ENCODE assay signal across 1 cellular context in the genomic region with DNA sequence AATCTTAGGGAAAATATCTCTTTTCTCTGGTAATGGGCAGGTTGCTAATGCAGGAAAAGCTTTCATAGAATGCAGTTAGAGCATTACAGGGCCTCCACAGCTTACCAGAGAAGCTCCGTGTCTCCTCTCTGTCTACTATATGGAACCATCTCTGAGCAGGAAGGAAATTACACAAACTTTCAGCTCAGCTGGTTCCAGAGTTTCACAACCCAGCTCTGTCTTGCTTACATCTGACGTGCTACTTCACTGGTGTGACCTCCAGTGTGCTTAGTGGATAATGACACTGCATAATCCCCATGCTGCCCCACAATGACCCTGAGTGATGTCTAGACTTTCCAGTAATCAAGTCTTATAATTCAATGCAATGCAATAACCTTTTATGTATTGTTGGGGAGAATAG.
A peak's percentile ranks its signal among the peaks of the same experiment; 100 is the strongest.
TF ChIP-seq lines count a peak whose summit lies in the region.

No MANE protein-coding gene starts in this region.

TF ChIP-seq in GM12878, 131 proteins besides CTCF, POLR2A, EP300 and RAD21 (continued from another document):
- TF ChIP-seq, protein P1, sequence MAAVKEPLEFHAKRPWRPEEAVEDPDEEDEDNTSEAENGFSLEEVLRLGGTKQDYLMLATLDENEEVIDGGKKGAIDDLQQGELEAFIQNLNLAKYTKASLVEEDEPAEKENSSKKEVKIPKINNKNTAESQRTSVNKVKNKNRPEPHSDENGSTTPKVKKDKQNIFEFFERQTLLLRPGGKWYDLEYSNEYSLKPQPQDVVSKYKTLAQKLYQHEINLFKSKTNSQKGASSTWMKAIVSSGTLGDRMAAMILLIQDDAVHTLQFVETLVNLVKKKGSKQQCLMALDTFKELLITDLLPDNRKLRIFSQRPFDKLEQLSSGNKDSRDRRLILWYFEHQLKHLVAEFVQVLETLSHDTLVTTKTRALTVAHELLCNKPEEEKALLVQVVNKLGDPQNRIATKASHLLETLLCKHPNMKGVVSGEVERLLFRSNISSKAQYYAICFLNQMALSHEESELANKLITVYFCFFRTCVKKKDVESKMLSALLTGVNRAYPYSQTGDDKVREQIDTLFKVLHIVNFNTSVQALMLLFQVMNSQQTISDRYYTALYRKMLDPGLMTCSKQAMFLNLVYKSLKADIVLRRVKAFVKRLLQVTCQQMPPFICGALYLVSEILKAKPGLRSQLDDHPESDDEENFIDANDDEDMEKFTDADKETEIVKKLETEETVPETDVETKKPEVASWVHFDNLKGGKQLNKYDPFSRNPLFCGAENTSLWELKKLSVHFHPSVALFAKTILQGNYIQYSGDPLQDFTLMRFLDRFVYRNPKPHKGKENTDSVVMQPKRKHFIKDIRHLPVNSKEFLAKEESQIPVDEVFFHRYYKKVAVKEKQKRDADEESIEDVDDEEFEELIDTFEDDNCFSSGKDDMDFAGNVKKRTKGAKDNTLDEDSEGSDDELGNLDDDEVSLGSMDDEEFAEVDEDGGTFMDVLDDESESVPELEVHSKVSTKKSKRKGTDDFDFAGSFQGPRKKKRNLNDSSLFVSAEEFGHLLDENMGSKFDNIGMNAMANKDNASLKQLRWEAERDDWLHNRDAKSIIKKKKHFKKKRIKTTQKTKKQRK (IDR thresholded peaks at IDR 0.05; ENCODE audit: low read depth, low read length), result no peak
- TF ChIP-seq, protein P2, sequence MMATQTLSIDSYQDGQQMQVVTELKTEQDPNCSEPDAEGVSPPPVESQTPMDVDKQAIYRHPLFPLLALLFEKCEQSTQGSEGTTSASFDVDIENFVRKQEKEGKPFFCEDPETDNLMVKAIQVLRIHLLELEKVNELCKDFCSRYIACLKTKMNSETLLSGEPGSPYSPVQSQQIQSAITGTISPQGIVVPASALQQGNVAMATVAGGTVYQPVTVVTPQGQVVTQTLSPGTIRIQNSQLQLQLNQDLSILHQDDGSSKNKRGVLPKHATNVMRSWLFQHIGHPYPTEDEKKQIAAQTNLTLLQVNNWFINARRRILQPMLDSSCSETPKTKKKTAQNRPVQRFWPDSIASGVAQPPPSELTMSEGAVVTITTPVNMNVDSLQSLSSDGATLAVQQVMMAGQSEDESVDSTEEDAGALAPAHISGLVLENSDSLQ (IDR thresholded peaks at IDR 0.05), result 0 out of 2 replicates have a peak, but pooled peaks have one; percentile 10
- TF ChIP-seq, protein P3, sequence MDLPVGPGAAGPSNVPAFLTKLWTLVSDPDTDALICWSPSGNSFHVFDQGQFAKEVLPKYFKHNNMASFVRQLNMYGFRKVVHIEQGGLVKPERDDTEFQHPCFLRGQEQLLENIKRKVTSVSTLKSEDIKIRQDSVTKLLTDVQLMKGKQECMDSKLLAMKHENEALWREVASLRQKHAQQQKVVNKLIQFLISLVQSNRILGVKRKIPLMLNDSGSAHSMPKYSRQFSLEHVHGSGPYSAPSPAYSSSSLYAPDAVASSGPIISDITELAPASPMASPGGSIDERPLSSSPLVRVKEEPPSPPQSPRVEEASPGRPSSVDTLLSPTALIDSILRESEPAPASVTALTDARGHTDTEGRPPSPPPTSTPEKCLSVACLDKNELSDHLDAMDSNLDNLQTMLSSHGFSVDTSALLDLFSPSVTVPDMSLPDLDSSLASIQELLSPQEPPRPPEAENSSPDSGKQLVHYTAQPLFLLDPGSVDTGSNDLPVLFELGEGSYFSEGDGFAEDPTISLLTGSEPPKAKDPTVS (IDR thresholded peaks at IDR 0.05; ENCODE audit: low read depth, low read length), result no peak
- TF ChIP-seq RB1 (IDR thresholded peaks at IDR 0.05; ENCODE audit: borderline replicate concordance) (no peak), ETV6 (conservative IDR thresholded peaks at IDR 0.05 in 1 of 2, IDR thresholded peaks at IDR 0.05 in 1 of 2; ENCODE audit: borderline replicate concordance in 1 of 2, low read depth in 1 of 2) (peak in 1 of 2 experiments; percentile 96; a peak in 2 of 4 replicates), ZNF24 (IDR thresholded peaks at IDR 0.05) (no peak), EZH2 (IDR thresholded peaks at IDR 0.05; ENCODE audit: borderline replicate concordance, control insufficient read depth, low read depth, low read length) (no peak), JUNB (IDR thresholded peaks at IDR 0.05) (0 out of 2 replicates have a peak, but pooled peaks have one; percentile 10), EGR1 (IDR thresholded peaks at IDR 0.05; ENCODE audit: borderline replicate concordance in 1 of 2, low read depth in 2 of 2, low read length in 2 of 2) (0 out of 3 replicates have a peak, but pooled peaks of 1 of the 2 experiments have one; percentile 13), EED (IDR thresholded peaks at IDR 0.05; ENCODE audit: low read depth) (0 out of 2 replicates have a peak, but pooled peaks have one; percentile 45), ZZZ3 (IDR thresholded peaks at IDR 0.05; ENCODE audit: control insufficient read depth, insufficient read length, low read depth) (no peak), CREB1 (IDR thresholded peaks at IDR 0.05; ENCODE audit: low read depth) (peak; percentile 68), SREBF2 (IDR thresholded peaks at IDR 0.05; ENCODE audit: low read length) (no peak), ZNF622 (IDR thresholded peaks at IDR 0.05) (no peak), FOS (IDR thresholded peaks at IDR 0.05; ENCODE audit: borderline replicate concordance, extremely low read depth, insufficient read length) (no peak), MTA2 (IDR thresholded peaks at IDR 0.05; ENCODE audit: low read depth) (no peak), CREM (IDR thresholded peaks at IDR 0.05; ENCODE audit: low read depth) (peak; percentile 54), BHLHE40 (IDR thresholded peaks at IDR 0.05; ENCODE audit: borderline replicate concordance in 1 of 2, low read depth in 2 of 2, low read length in 1 of 2) (no peak), BCL11A (IDR thresholded peaks at IDR 0.05; ENCODE audit: low read depth, low read length) (no peak)
- TF ChIP-seq, protein P4, sequence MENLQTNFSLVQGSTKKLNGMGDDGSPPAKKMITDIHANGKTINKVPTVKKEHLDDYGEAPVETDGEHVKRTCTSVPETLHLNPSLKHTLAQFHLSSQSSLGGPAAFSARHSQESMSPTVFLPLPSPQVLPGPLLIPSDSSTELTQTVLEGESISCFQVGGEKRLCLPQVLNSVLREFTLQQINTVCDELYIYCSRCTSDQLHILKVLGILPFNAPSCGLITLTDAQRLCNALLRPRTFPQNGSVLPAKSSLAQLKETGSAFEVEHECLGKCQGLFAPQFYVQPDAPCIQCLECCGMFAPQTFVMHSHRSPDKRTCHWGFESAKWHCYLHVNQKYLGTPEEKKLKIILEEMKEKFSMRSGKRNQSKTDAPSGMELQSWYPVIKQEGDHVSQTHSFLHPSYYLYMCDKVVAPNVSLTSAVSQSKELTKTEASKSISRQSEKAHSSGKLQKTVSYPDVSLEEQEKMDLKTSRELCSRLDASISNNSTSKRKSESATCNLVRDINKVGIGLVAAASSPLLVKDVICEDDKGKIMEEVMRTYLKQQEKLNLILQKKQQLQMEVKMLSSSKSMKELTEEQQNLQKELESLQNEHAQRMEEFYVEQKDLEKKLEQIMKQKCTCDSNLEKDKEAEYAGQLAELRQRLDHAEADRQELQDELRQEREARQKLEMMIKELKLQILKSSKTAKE (IDR thresholded peaks at IDR 0.05; ENCODE audit: low read depth, poor library complexity, severe bottlenecking), result no peak
- TF ChIP-seq, protein P5, sequence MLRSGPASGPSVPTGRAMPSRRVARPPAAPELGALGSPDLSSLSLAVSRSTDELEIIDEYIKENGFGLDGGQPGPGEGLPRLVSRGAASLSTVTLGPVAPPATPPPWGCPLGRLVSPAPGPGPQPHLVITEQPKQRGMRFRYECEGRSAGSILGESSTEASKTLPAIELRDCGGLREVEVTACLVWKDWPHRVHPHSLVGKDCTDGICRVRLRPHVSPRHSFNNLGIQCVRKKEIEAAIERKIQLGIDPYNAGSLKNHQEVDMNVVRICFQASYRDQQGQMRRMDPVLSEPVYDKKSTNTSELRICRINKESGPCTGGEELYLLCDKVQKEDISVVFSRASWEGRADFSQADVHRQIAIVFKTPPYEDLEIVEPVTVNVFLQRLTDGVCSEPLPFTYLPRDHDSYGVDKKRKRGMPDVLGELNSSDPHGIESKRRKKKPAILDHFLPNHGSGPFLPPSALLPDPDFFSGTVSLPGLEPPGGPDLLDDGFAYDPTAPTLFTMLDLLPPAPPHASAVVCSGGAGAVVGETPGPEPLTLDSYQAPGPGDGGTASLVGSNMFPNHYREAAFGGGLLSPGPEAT (IDR thresholded peaks at IDR 0.05; ENCODE audit: low read depth), result no peak
- TF ChIP-seq, protein P6, sequence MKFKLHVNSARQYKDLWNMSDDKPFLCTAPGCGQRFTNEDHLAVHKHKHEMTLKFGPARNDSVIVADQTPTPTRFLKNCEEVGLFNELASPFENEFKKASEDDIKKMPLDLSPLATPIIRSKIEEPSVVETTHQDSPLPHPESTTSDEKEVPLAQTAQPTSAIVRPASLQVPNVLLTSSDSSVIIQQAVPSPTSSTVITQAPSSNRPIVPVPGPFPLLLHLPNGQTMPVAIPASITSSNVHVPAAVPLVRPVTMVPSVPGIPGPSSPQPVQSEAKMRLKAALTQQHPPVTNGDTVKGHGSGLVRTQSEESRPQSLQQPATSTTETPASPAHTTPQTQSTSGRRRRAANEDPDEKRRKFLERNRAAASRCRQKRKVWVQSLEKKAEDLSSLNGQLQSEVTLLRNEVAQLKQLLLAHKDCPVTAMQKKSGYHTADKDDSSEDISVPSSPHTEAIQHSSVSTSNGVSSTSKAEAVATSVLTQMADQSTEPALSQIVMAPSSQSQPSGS (IDR thresholded peaks at IDR 0.05; ENCODE audit: low read length), result peak; percentile 29; the same call in 1 of the 2 replicates
TF ChIP-seq in GM12878: peak in this region for 9.
